In the genomic region with DNA sequence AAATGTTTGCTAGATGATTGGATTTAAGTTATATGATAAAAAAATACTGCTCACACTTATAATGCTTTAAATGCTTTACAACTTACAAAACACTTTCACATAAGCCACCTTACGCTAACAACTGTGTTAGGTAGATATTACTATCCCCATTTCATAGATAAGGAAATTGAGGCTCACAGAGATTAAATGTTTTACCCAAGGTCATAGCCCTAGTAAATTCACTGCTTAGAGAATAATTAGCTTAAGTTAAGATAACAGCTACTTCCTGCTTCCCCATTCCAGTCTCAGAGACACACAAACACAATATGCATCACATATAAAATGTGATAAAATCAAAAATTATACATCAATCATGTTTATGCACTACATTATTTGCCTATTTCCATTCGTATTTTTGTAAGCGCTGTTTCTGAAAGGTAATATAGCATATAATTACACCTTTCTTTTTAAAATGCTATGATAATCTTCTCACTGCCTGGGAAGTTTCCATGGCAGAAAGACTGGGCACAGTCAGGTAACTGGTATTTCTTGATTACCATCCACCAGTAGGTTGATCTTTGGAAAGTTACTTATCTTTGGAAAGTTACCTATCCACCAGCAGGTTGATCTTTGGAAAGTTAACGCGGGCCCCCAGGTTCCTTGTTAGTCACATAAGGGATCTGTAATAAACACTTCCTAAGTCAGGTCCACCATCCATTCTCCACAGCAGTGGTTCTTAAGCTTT, we compare ENCODE assay signal across 23 cellular contexts.
A peak's percentile ranks its signal among the peaks of the same experiment; 100 is the strongest.
DNase-seq lines count a peak whose midpoint lies in the region; ATAC-seq and TF ChIP-seq lines count a peak whose summit lies in the region.
"Had no signal": no experiment of that assay in that cellular context is flagged by ENCODE, and none has a peak within 500 bp of the region (broad histone marks: within the 10 kb centered on the region; RNA-seq: fewer than 3 reads in every experiment).

No MANE protein-coding gene starts in this region.

- peaks cover 99% of the 10 kb centered on the region for H3K4me1 ChIP-seq in left ventricle myocardium inferior
- peaks cover 2 to 38% (median 23%) of the 10 kb centered on the region in 4 donors for H3K4me1 ChIP-seq in liver (ENCODE audit: control insufficient read depth in 4 of 4, insufficient read depth in 4 of 4, low read length in 3 of 4)

- H3K9me3 ChIP-seq in left ventricle myocardium inferior (replicated peaks) (no peaks in the 10 kb centered on the region), liver (ENCODE audit: control insufficient read depth in 4 of 4, low read length in 3 of 4) (no peaks in the 10 kb centered on the region)
- H3K9me3 ChIP-seq: tibial nerve had no signal

- peaks cover 3% of the 10 kb centered on the region for H3K4me1 Mint-ChIP-seq in activated naive CD8-positive, alpha-beta T cell treated with anti-CD3 and anti-CD28 coated beads, Interleukin-2, amount 50 U/mL, for 24 hours
- H3K4me1 Mint-ChIP-seq: activated naive CD8-positive, alpha-beta T cell treated with anti-CD3 and anti-CD28 coated beads for 36 hours; memory B cell; stimulated activated effector memory CD8-positive, alpha-beta T cell treated with anti-CD3 and anti-CD28 coated beads, Interleukin-12 subunit alpha, Interleukin-12 subunit beta, amount 100 ng/mL, for 72 hours had no signal

- H3K4me3 ChIP-seq in left ventricle myocardium inferior = no peak overlapping the region
- H3K4me3 ChIP-seq in liver (ENCODE audit: low read depth in 1 of 3, low read length in 3 of 3) = no peak overlapping the region
- H3K4me3 ChIP-seq: tibial nerve had no signal

- ATAC-seq in left cardiac atrium = no peak
- no peak for ATAC-seq in activated naive CD8-positive, alpha-beta T cell treated with anti-CD3 and anti-CD28 coated beads, Interleukin-2, amount 50 U/mL, for 24 hours
- ATAC-seq: stimulated activated effector memory CD8-positive, alpha-beta T cell treated with anti-CD3 and anti-CD28 coated beads, Interleukin-12 subunit alpha, Interleukin-12 subunit beta, amount 100 ng/mL, for 72 hours had no signal

- H3K27ac Mint-ChIP-seq in activated naive CD8-positive, alpha-beta T cell treated with anti-CD3 and anti-CD28 coated beads, Interleukin-2, amount 50 U/mL, for 24 hours = no peak overlapping the region
- H3K27ac Mint-ChIP-seq: activated naive CD8-positive, alpha-beta T cell treated with anti-CD3 and anti-CD28 coated beads for 36 hours; CD4-positive, alpha-beta T cell; dendritic cell treated with granulocyte-macrophage colony-stimulating factor and Interleukin-4, amounts not matched to agents 40 ng/mL and 50 ng/mL, for 4 days; memory B cell; nephron progenitor cell; progenitor cell of endocrine pancreas; stimulated activated effector memory CD8-positive, alpha-beta T cell treated with anti-CD3 and anti-CD28 coated beads, Interleukin-12 subunit alpha, Interleukin-12 subunit beta, amount 100 ng/mL, for 72 hours had no signal

- no peak overlapping the region for H3K9ac ChIP-seq in liver (ENCODE audit: low read depth in 1 of 2, low read length in 2 of 2)

- no peaks in the 10 kb centered on the region for H3K9me3 Mint-ChIP-seq in activated naive CD8-positive, alpha-beta T cell treated with anti-CD3 and anti-CD28 coated beads, Interleukin-2, amount 50 U/mL, for 24 hours
- H3K9me3 Mint-ChIP-seq: activated naive CD8-positive, alpha-beta T cell treated with anti-CD3 and anti-CD28 coated beads for 36 hours; dendritic cell treated with granulocyte-macrophage colony-stimulating factor and Interleukin-4, amounts not matched to agents 40 ng/mL and 50 ng/mL, for 4 days; memory B cell; nephron progenitor cell; stimulated activated effector memory CD8-positive, alpha-beta T cell treated with anti-CD3 and anti-CD28 coated beads, Interleukin-12 subunit alpha, Interleukin-12 subunit beta, amount 100 ng/mL, for 72 hours had no signal

- H3K36me3 ChIP-seq in left ventricle myocardium inferior = no peaks in the 10 kb centered on the region
- H3K36me3 ChIP-seq in liver (ENCODE audit: control insufficient read depth in 4 of 4, insufficient read depth in 3 of 4, low read depth in 1 of 4, low read length in 3 of 4) = no peaks in the 10 kb centered on the region
- H3K36me3 ChIP-seq: tibial nerve had no signal

- H3K27ac ChIP-seq in left ventricle myocardium inferior (replicated peaks) (peak overlapping the region; percentile 29), VCaP (peak overlapping the region; percentile 69), liver (ENCODE audit: low read depth in 1 of 2, low read length in 2 of 2) (peak overlapping the region; percentile 43 to 67)
- H3K27ac ChIP-seq: tibial nerve had no signal

- no peaks in the 10 kb centered on the region for H3K36me3 Mint-ChIP-seq in activated naive CD8-positive, alpha-beta T cell treated with anti-CD3 and anti-CD28 coated beads, Interleukin-2, amount 50 U/mL, for 24 hours (ENCODE audit: low read depth)
- H3K36me3 Mint-ChIP-seq: activated naive CD8-positive, alpha-beta T cell treated with anti-CD3 and anti-CD28 coated beads for 36 hours; memory B cell; stimulated activated effector memory CD8-positive, alpha-beta T cell treated with anti-CD3 and anti-CD28 coated beads, Interleukin-12 subunit alpha, Interleukin-12 subunit beta, amount 100 ng/mL, for 72 hours had no signal

- peaks cover 14% of the 10 kb centered on the region for H3K27me3 Mint-ChIP-seq in activated naive CD8-positive, alpha-beta T cell treated with anti-CD3 and anti-CD28 coated beads, Interleukin-2, amount 50 U/mL, for 24 hours
- H3K27me3 Mint-ChIP-seq: dendritic cell treated with granulocyte-macrophage colony-stimulating factor and Interleukin-4, amounts not matched to agents 40 ng/mL and 50 ng/mL, for 4 days; progenitor cell of endocrine pancreas had no signal

- no peak for TF ChIP-seq RAD21 in liver (IDR thresholded peaks at IDR 0.05)

- TF ChIP-seq CTCF in left ventricle myocardium inferior (IDR thresholded peaks at IDR 0.05; ENCODE audit: borderline replicate concordance) (no peak), VCaP (conservative IDR thresholded peaks at IDR 0.05) (no peak), liver (IDR thresholded peaks at IDR 0.05; ENCODE audit: low read depth, low read length, missing input control) (no peak)

- 66% methylated on average over 5 of the region's 5 CpGs for WGBS in liver

- no peak for DNase-seq in left ventricle myocardium inferior
- DNase-seq in left cardiac atrium = no peak
- no peak for DNase-seq in activated effector memory CD4-positive, alpha-beta T cell treated with Interleukin-2 at 50 U/mL for 16 hours
- no peak for DNase-seq in retina
- DNase-seq in activated naive CD8-positive, alpha-beta T cell treated with anti-CD3 and anti-CD28 coated beads, Interleukin-2, amount 50 U/mL, for 24 hours = no peak
- DNase-seq in superior temporal gyrus (ENCODE audit: extremely low spot score) = no peak
- DNase-seq: activated CD4-positive, alpha-beta T cell treated with anti-CD3 and anti-CD28 coated beads, Interleukin-2, amount 50 U/mL, for 4 hours; activated naive CD8-positive, alpha-beta T cell treated with anti-CD3 and anti-CD28 coated beads for 36 hours; activated T-cell treated with anti-CD3 and anti-CD28 coated beads, Interleukin-2, amount 50 U/mL, for 1 hour; CD4-positive, alpha-beta T cell; DMS79; H7; MM.1S; NCI-H187; NCI-H446; nephron progenitor cell had no signal

- H3K4me3 Mint-ChIP-seq in activated naive CD8-positive, alpha-beta T cell treated with anti-CD3 and anti-CD28 coated beads, Interleukin-2, amount 50 U/mL, for 24 hours = no peak overlapping the region
- H3K4me3 Mint-ChIP-seq: activated naive CD8-positive, alpha-beta T cell treated with anti-CD3 and anti-CD28 coated beads for 36 hours; CD4-positive, alpha-beta T cell; dendritic cell treated with granulocyte-macrophage colony-stimulating factor and Interleukin-4, amounts not matched to agents 40 ng/mL and 50 ng/mL, for 4 days; memory B cell; nephron progenitor cell; stimulated activated effector memory CD8-positive, alpha-beta T cell treated with anti-CD3 and anti-CD28 coated beads, Interleukin-12 subunit alpha, Interleukin-12 subunit beta, amount 100 ng/mL, for 72 hours had no signal

- intact Hi-C loops in left ventricle myocardium inferior (cut with micrococcal nuclease) = no loop called here
- intact Hi-C loops in left cardiac atrium (cut with DNase I) = loop anchor here in 1 of 2 donors (10.0 kb wide), 2 partner anchors 58 to 92 kb away; no protein-coding TSS in a partner anchor

- H3K27me3 ChIP-seq in left ventricle myocardium inferior (ENCODE audit: low read depth) (no peaks in the 10 kb centered on the region), liver (ENCODE audit: control insufficient read depth in 4 of 4, insufficient read depth in 4 of 4, low read length in 3 of 4) (no peaks in the 10 kb centered on the region)
- H3K27me3 ChIP-seq: tibial nerve had no signal

TF ChIP-seq in liver, 16 proteins besides CTCF, POLR2A, EP300 and RAD21:
- TF ChIP-seq, protein P1, sequence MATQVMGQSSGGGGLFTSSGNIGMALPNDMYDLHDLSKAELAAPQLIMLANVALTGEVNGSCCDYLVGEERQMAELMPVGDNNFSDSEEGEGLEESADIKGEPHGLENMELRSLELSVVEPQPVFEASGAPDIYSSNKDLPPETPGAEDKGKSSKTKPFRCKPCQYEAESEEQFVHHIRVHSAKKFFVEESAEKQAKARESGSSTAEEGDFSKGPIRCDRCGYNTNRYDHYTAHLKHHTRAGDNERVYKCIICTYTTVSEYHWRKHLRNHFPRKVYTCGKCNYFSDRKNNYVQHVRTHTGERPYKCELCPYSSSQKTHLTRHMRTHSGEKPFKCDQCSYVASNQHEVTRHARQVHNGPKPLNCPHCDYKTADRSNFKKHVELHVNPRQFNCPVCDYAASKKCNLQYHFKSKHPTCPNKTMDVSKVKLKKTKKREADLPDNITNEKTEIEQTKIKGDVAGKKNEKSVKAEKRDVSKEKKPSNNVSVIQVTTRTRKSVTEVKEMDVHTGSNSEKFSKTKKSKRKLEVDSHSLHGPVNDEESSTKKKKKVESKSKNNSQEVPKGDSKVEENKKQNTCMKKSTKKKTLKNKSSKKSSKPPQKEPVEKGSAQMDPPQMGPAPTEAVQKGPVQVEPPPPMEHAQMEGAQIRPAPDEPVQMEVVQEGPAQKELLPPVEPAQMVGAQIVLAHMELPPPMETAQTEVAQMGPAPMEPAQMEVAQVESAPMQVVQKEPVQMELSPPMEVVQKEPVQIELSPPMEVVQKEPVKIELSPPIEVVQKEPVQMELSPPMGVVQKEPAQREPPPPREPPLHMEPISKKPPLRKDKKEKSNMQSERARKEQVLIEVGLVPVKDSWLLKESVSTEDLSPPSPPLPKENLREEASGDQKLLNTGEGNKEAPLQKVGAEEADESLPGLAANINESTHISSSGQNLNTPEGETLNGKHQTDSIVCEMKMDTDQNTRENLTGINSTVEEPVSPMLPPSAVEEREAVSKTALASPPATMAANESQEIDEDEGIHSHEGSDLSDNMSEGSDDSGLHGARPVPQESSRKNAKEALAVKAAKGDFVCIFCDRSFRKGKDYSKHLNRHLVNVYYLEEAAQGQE (IDR thresholded peaks at IDR 0.05) = no peak
- TF ChIP-seq NR2F2 (IDR thresholded peaks at IDR 0.05) = peak; percentile 23
